ENCODE assay signal across 2 cellular contexts in the genomic region with DNA sequence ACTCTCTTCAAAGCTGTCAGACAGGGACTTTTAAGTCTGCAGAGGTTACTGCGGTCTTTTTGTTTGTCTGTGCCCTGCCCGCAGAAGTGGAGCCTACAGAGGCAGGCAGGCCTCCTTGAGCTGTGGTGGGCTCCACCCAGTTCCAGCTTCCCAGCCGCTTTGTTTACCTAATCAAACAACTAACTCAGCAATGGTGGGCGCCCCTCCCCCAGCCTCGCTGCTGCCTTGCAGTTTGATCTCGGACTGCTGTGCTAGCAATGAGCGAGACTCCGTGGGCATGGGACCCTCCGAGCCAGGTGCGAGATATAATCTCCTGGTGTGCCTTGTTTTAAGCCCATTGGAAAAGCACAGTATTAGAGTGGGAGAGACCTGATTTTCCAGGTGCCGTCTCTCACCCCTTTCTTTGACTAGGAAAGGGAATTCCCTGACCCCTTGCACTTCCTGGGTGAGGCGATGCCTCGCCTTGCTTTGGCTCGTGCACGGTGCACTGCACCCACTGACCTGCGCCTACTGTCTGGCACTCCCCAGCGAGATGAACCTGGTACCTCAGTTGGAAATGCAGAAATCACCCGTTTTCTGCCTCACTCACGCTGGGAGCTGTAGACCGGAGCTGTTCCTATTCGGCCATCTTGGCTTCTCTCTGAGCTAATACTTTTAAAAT. TPM values are rescaled to one million over a fixed set of nuclear protein-coding genes. Genes with fewer than 3 reads are reported as not detected.
"Had no signal": no experiment of that assay in that cellular context is flagged by ENCODE, and none has a peak within 500 bp of the region (broad histone marks: within the 10 kb centered on the region; RNA-seq: fewer than 3 reads in every experiment).

No MANE protein-coding gene starts in this region.

RNA-seq across cellular contexts. Expression of gene MGST1, which starts 35.3 kb away (rescaled TPM):
- total RNA-seq: activated B cell treated with CpG ODN at 0.5 μM for 24 hours; activated CD8-positive, alpha-beta memory T cell treated with anti-CD3 and anti-CD28 coated beads, Interleukin-2, amount 10 ng/mL, durations not matched to agents 7 days and 5 days had no signal
